Comparison of ENCODE assay signal across 8 cellular contexts in the genomic region with DNA sequence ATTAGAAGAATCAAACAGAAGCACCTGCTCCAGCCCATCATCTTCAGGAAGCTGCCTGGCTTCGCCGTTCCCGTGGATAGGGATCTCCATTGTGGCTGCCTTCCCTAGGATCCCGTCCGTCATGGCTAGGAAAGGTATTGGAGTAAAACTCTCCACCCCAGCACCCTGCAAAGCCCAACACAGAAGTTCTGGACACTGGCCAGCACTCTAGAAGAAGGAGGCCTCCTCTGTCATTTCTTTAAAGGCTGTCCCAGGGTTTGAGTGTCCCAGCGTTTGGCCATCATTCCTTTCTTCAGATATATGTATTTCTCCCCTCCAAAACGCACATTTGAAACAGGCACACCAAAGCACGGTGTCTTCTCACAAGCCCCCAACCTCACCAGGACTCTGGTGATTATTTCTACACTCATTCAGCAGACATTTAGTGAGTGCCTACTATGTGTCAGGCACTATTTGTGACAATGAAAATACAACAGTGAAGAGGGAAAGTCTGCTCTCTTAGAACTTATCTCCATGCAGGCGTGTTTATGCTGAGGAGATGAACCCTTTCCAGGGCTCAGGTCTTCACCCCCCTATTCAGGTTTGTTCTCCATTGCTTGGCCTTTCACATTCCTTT. TPM values are rescaled to one million over a fixed set of nuclear protein-coding genes. Genes with fewer than 3 reads are reported as not detected.
DNase-seq lines count a peak whose midpoint lies in the region; ATAC-seq, FAIRE-seq and TF ChIP-seq lines count a peak whose summit lies in the region.

No MANE protein-coding gene starts in this region.

- peak overlapping the region; percentile 92 for H3K4me3 Mint-ChIP-seq in mesothelial cell of epicardium

- H3K27me3 ChIP-seq in heart left ventricle (no peaks in the 10 kb centered on the region), bronchial epithelial cell (ENCODE audit: control insufficient read depth, insufficient read depth, low read length) (no peaks in the 10 kb centered on the region)

- ATAC-seq in heart left ventricle (no peak), left cardiac atrium (no peak), esophagus mucosa (no peak)

- DNase-seq in heart left ventricle (peak in 1 of 5 donors; percentile 29), left cardiac atrium (no peak), bronchial epithelial cell (ENCODE audit: low read depth) (no peak), mesothelial cell of epicardium (ENCODE audit: low spot score in 2 of 2, unreplicated experiment in 2 of 2) (no peak), NCI-H1092 treated with DMSO at 0.1 percent for 48 hours (lab: John Stamatoyannopoulos, UW) (no peak), HPDE6-E6E7 (ENCODE audit: extremely low spot score) (no peak)
- no peak for DNase-seq in stimulated activated CD4-positive, alpha-beta T cell treated with anti-CD3 and anti-CD28 coated beads, Interleukin-4, amount 100 ng/mL, for 24 hours

- no peaks in the 10 kb centered on the region for H3K9me3 Mint-ChIP-seq in mesothelial cell of epicardium

- H3K36me3 ChIP-seq in heart left ventricle (peaks cover 0 to 65% (median 54%) of the 10 kb centered on the region in 9 donors), bronchial epithelial cell (ENCODE audit: control insufficient read depth, insufficient read depth, low read length) (peaks cover 22% of the 10 kb centered on the region)

- peak overlapping the region; percentile 99 for H3K27ac Mint-ChIP-seq in mesothelial cell of epicardium

- H3K4me3 ChIP-seq in heart left ventricle (peak overlapping the region; percentile 54 to 93 (median 80)), bronchial epithelial cell (ENCODE audit: low read depth, low read length) (peak overlapping the region; percentile 75)

- H3K36me3 Mint-ChIP-seq in mesothelial cell of epicardium = peaks cover 21% of the 10 kb centered on the region

- H3K4me1 ChIP-seq in heart left ventricle = peaks cover 3 to 37% (median 25%) of the 10 kb centered on the region in 12 donors

- intact Hi-C loops in heart left ventricle (cut with DNase I) = loop anchor here in 2 of 10 donors (5.0 to 10.0 kb wide), 2 partner anchors 63 to 96 kb away; a partner anchor contains a TSS
- intact Hi-C loops in left cardiac atrium (cut with DNase I) = no loop called here

- peaks cover 37% of the 10 kb centered on the region for H3K4me1 Mint-ChIP-seq in mesothelial cell of epicardium

- peak overlapping the region in 11 of 12 donors; percentile 78 to 96 (median 90) for H3K27ac ChIP-seq in heart left ventricle

- no peak for TF ChIP-seq CTCF in heart left ventricle (IDR thresholded peaks at IDR 0.05)
- no peak for TF ChIP-seq CTCF in bronchial epithelial cell (IDR thresholded peaks at IDR 0.05; ENCODE audit: insufficient read depth, low read length, severe bottlenecking)
- no peak for TF ChIP-seq CTCF in mesothelial cell of epicardium (IDR thresholded peaks at IDR 0.05; ENCODE audit: unreplicated experiment)

- no peaks in the 10 kb centered on the region for H3K9me3 ChIP-seq in heart left ventricle

- H3K27me3 Mint-ChIP-seq in mesothelial cell of epicardium (ENCODE audit: low read depth) = no peaks in the 10 kb centered on the region

- no peak for TF ChIP-seq POLR2A in heart left ventricle (IDR thresholded peaks at IDR 0.05)

- FAIRE-seq in bronchial epithelial cell (lab: Jason Lieb, UNC) = no peak

- WGBS in heart left ventricle, 4 donors = 48 to 61% (median 57%) methylated on average over 9 of the region's 9 CpGs

RNA-seq across cellular contexts. Expression of a gene that starts 0.7 kb away (rescaled TPM):
- total RNA-seq in heart left ventricle = 10 to 100 TPM; 10.7 to 24.9 (median 18.9) TPM
- polyA plus RNA-seq in heart left ventricle = 10 to 100 TPM; 14.0 to 36.7 TPM
- 10 to 100 TPM; 18.6 to 32.6 TPM for total RNA-seq in left cardiac atrium
- 59.3 and 72.7 TPM in 2 replicates for total RNA-seq in bronchial epithelial cell
- 72.2 to 73.1 TPM (median 72.3 TPM) in 3 replicates for total RNA-seq in mesothelial cell of epicardium
- 36.3 TPM for total RNA-seq in esophagus mucosa

RNA-seq across cellular contexts. Expression of a gene that starts 0.9 kb away (rescaled TPM):
- total RNA-seq in heart left ventricle = 10 to 100 TPM; 13.2 to 26.9 (median 16.1) TPM
- 10 to 100 TPM in 1 of 2 donors, 1 to 10 TPM in 1; 9.5 to 24.1 TPM for polyA plus RNA-seq in heart left ventricle
- 10 to 100 TPM; 19.9 to 33.0 TPM for total RNA-seq in left cardiac atrium
- total RNA-seq in bronchial epithelial cell = 39.5 and 42.1 TPM in 2 replicates
- total RNA-seq in mesothelial cell of epicardium = 34.0 to 37.2 TPM (median 36.4 TPM) in 3 replicates
- total RNA-seq in esophagus mucosa = 24.8 TPM

RNA-seq across cellular contexts. Expression of a gene that starts 6.7 kb away (rescaled TPM):
- total RNA-seq in heart left ventricle = 10 to 100 TPM in 6 of 9 donors, 1 to 10 TPM in 3; 7.7 to 18.8 (median 10.4) TPM
- 10 to 100 TPM in 1 of 2 donors, 1 to 10 TPM in 1; 9.8 to 14.7 TPM for polyA plus RNA-seq in heart left ventricle
- total RNA-seq in left cardiac atrium = 10 to 100 TPM; 10.6 to 14.5 TPM
- 7.6 and 9.9 TPM in 2 replicates for total RNA-seq in bronchial epithelial cell
- total RNA-seq in mesothelial cell of epicardium = 25.9 to 30.3 TPM (median 26.5 TPM) in 3 replicates
- 2.7 TPM for total RNA-seq in esophagus mucosa

RNA-seq across cellular contexts. Expression of a gene that starts 16.7 kb away (rescaled TPM):
- total RNA-seq in heart left ventricle = 1 to 10 TPM; 3.9 to 9.4 (median 5.4) TPM
- polyA plus RNA-seq in heart left ventricle = 1 to 10 TPM; 2.2 to 6.0 TPM
- total RNA-seq in left cardiac atrium = 1 to 10 TPM; 4.4 to 7.6 TPM
- total RNA-seq in bronchial epithelial cell = 4.5 and 8.2 TPM in 2 replicates
- total RNA-seq in mesothelial cell of epicardium = 14.3 to 17.3 TPM (median 16.7 TPM) in 3 replicates
- total RNA-seq in esophagus mucosa = 4.9 TPM

RNA-seq across cellular contexts. Expression of a gene that starts 39.6 kb away (rescaled TPM):
- total RNA-seq in heart left ventricle (1 to 10 TPM in 1 of 9 donors, under 1 TPM in 3, not detected in 5; 0.17 to 1.5 (median 0.35) TPM), left cardiac atrium (1 to 10 TPM in 1 of 2 donors, under 1 TPM in 1; 0.38 to 1.0 TPM), bronchial epithelial cell (0.26 and 0.51 TPM in 2 replicates), mesothelial cell of epicardium (5.2 to 9.9 TPM (median 9.5 TPM) in 3 replicates), esophagus mucosa (0.64 TPM)
- under 1 TPM; 0.33 to 0.46 TPM for polyA plus RNA-seq in heart left ventricle
